ENCODE assay signal across 8 cellular contexts in genomic region chr9:122912671-122912963, GRCh38. TPM values are rescaled to one million over a fixed set of nuclear protein-coding genes. Genes with fewer than 3 reads are reported as not detected.
DNase-seq lines count a peak whose midpoint lies in the region; ATAC-seq and TF ChIP-seq lines count a peak whose summit lies in the region.

No MANE protein-coding gene starts in this region.

- peak overlapping the region; percentile 90 for H3K27ac ChIP-seq in VCaP

- DNase-seq in fibroblast of villous mesenchyme (ENCODE audit: low read depth) = no peak
- no peak for DNase-seq in skeletal muscle cell (ENCODE audit: low read depth)
- DNase-seq in NCI-H748 treated with DMSO at 0.1 percent for 48 hours (lab: John Stamatoyannopoulos, UW) = no peak
- no peak for DNase-seq in SKM-1 (lab: John Stamatoyannopoulos, UW; ENCODE audit: unreplicated experiment)

- H3K4me3 ChIP-seq in fibroblast of villous mesenchyme (ENCODE audit: low read depth, low read length) (peak overlapping the region; percentile 98), skeletal muscle cell (ENCODE audit: low read depth, low read length) (peak overlapping the region; percentile 92)

- TF ChIP-seq CTCF in GM12873 (IDR thresholded peaks at IDR 0.05; ENCODE audit: insufficient read depth, low read depth, low read length, missing control alignments) = peak; percentile 9
- TF ChIP-seq CTCF in VCaP (conservative IDR thresholded peaks at IDR 0.05) = no peak
- no peak for TF ChIP-seq CTCF in fibroblast of villous mesenchyme (IDR thresholded peaks at IDR 0.05; ENCODE audit: insufficient read depth, low read depth, low read length)

- ATAC-seq in GM19395 (IDR thresholded peaks at IDR 0.05; ENCODE audit: unreplicated experiment) = no peak
- no peak for ATAC-seq in activated CD4-positive, CD25-positive, alpha-beta regulatory T cell treated with anti-CD3 and anti-CD28 coated beads, Interleukin-2, amount 50 U/mL, for 24 hours

RNA-seq across cellular contexts. Expression of gene ZBTB6, which starts 0.5 kb away (rescaled TPM):
- total RNA-seq in fibroblast of villous mesenchyme = 11.6 and 20.3 TPM in 2 replicates

RNA-seq across cellular contexts. Expression of gene RC3H2, which starts 7.5 kb away (rescaled TPM):
- 52.8 and 67.8 TPM in 2 replicates for total RNA-seq in fibroblast of villous mesenchyme

RNA-seq across cellular contexts. Expression of gene ZBTB26, which starts 18.7 kb away (rescaled TPM):
- total RNA-seq in fibroblast of villous mesenchyme = 3.5 and 4.3 TPM in 2 replicates

RNA-seq across cellular contexts. Expression of gene RABGAP1, which starts 28.2 kb away (rescaled TPM):
- total RNA-seq in fibroblast of villous mesenchyme = 47.4 and 60.9 TPM in 2 replicates
